Comparison of ENCODE assay signal across 21 cellular contexts in the genomic region with DNA sequence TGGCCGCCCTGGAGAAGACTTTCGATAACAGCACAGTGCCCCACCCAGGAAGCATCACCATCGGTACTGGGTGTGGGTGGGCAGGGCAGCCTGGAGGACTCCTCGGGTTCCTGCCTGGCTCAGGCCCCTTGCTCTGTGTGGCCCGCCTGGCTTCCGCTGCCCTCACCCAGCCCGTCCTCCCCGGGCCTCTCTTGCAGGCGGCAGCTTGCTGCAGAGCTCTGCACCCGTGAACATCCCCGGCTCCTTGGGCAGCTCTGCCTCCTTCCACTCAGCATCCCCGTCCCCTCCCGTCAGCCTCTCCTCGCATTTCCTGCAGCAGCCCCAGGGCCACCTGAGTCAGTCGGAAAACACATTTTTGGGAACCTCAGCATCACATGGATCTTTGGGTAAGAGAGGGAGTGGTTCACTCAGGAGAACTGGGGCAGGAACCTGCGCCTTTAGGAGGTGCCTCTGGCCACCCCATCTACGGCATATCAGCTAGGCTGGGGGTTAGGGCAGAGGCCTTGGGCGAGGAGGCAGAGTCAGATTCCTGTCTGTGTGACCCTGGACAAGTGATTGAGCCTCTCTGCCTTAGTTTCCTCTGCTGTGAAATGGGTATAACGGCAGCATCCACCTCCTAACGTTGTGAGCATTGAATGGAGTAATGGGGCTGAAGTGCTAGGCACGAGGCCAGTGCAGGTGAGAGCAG.
"Had no signal": no experiment of that assay in that cellular context is flagged by ENCODE, and none has a peak within 500 bp of the region (broad histone marks: within the 10 kb centered on the region; RNA-seq: fewer than 3 reads in every experiment).

No MANE protein-coding gene starts in this region.

- H3K27me3 Mint-ChIP-seq: activated naive CD8-positive, alpha-beta T cell treated with anti-CD3 and anti-CD28 coated beads, Interleukin-2, amount 10 ng/mL, durations not matched to agents 7 days and 5 days; naive thymus-derived CD4-positive, alpha-beta T cell had no signal

- H3K4me1 Mint-ChIP-seq: neural progenitor cell, WTC11 had no signal

- H3K4me3 Mint-ChIP-seq: activated CD8-positive, alpha-beta T cell treated with anti-CD3 and anti-CD28 coated beads, Interleukin-2, amount 10 ng/mL, durations not matched to agents 7 days and 5 days; activated naive CD8-positive, alpha-beta T cell treated with anti-CD3 and anti-CD28 coated beads, Interleukin-2, amount 10 ng/mL, durations not matched to agents 7 days and 5 days; neural progenitor cell; T-helper 2 cell treated with Interferon-gamma antibody and Interleukin-4, amounts not matched to agents 5 μg/mL and 100 μg/mL, for 36 hours; WTC11 had no signal

- H3K27me3 ChIP-seq: body of pancreas, colonic mucosa, gastrocnemius medialis, neural progenitor cell, ovary, stomach had no signal

- H3K9me3 ChIP-seq: body of pancreas, colonic mucosa, gastrocnemius medialis, ovary, psoas muscle, stomach had no signal

- FAIRE-seq: keratinocyte, TTC549 had no signal

- H3K27ac Mint-ChIP-seq: WTC11 had no signal

- H3K36me3 ChIP-seq: colonic mucosa, neural progenitor cell, ovary had no signal

- H3K27ac ChIP-seq: body of pancreas, colonic mucosa, gastrocnemius medialis, neural progenitor cell, ovary, psoas muscle, stomach had no signal

- H3K9ac ChIP-seq: neural progenitor cell had no signal

- H2AFZ ChIP-seq: neural progenitor cell had no signal

- H3K4me3 ChIP-seq: body of pancreas, colonic mucosa, gastrocnemius medialis, neural progenitor cell, ovary, psoas muscle, stomach had no signal

- H3K4me1 ChIP-seq: colonic mucosa, gastrocnemius medialis, neural progenitor cell, psoas muscle had no signal

- H3K9me3 Mint-ChIP-seq: activated naive CD8-positive, alpha-beta T cell treated with anti-CD3 and anti-CD28 coated beads, Interleukin-2, amount 10 ng/mL, durations not matched to agents 7 days and 5 days; naive thymus-derived CD4-positive, alpha-beta T cell; neural progenitor cell; T-helper 2 cell treated with Interferon-gamma antibody and Interleukin-4, amounts not matched to agents 5 μg/mL and 100 μg/mL, for 36 hours; WTC11 had no signal

- DNase-seq: activated CD4-positive, alpha-beta T cell treated with anti-CD3 and anti-CD28 coated beads for 4 hours; activated CD8-positive, alpha-beta memory T cell treated with anti-CD3 and anti-CD28 coated beads, Interleukin-2, amount 50 U/mL, for 48 hours; activated CD8-positive, alpha-beta T cell treated with anti-CD3 and anti-CD28 coated beads, Interleukin-2, amount 10 ng/mL, durations not matched to agents 7 days and 5 days; activated naive CD8-positive, alpha-beta T cell treated with anti-CD3 and anti-CD28 coated beads, Interleukin-2, amount 10 ng/mL, durations not matched to agents 7 days and 5 days; amygdala; body of pancreas; caudate nucleus; colonic mucosa; erythroblast; gastrocnemius medialis; head of caudate nucleus; left ventricle myocardium superior; naive thymus-derived CD4-positive, alpha-beta T cell; ovary; stomach had no signal

- ATAC-seq: activated CD8-positive, alpha-beta T cell treated with anti-CD3 and anti-CD28 coated beads, Interleukin-2, amount 10 ng/mL, durations not matched to agents 7 days and 5 days; body of pancreas; gastrocnemius medialis; left ventricle myocardium superior; naive thymus-derived CD4-positive, alpha-beta T cell; WTC11 had no signal

- H3K4me2 ChIP-seq: neural progenitor cell had no signal
